ENCODE assay signal across 15 cellular contexts in genomic region chr3:195079636-195080035, GRCh38.
DNase-seq lines count a peak whose midpoint lies in the region; ATAC-seq and TF ChIP-seq lines count a peak whose summit lies in the region.
"Had no signal": no experiment of that assay in that cellular context is flagged by ENCODE, and none has a peak within 500 bp of the region (broad histone marks: within the 10 kb centered on the region; RNA-seq: fewer than 3 reads in every experiment).

No MANE protein-coding gene starts in this region.

- H3K9me2 ChIP-seq in Karpas-422 (replicated peaks; ENCODE audit: insufficient read depth, low read length): no peaks in the 10 kb centered on the region

- no peaks in the 10 kb centered on the region for H3K36me3 Mint-ChIP-seq in CD4-positive, CD25-positive, alpha-beta regulatory T cell
- H3K36me3 Mint-ChIP-seq in endodermal cell (ENCODE audit: low read depth) (no peaks in the 10 kb centered on the region), nephron (ENCODE audit: low read depth) (no peaks in the 10 kb centered on the region)
- no peaks in the 10 kb centered on the region for H3K36me3 Mint-ChIP-seq in T-helper 2 cell treated with Interferon-gamma antibody and Interleukin-4, amounts not matched to agents 5 μg/mL and 100 μg/mL, for 36 hours (ENCODE audit: low read depth)

- H3K27me3 Mint-ChIP-seq in CD4-positive, CD25-positive, alpha-beta regulatory T cell: no peaks in the 10 kb centered on the region
- H3K27me3 Mint-ChIP-seq in endodermal cell (ENCODE audit: insufficient read depth) (no peaks in the 10 kb centered on the region), nephron (ENCODE audit: low read depth) (peaks cover 5% of the 10 kb centered on the region)
- peaks cover 2% of the 10 kb centered on the region for H3K27me3 Mint-ChIP-seq in T-helper 2 cell treated with Interferon-gamma antibody and Interleukin-4, amounts not matched to agents 5 μg/mL and 100 μg/mL, for 36 hours (ENCODE audit: low read depth)

- TF ChIP-seq CTCF in endodermal cell (conservative IDR thresholded peaks at IDR 0.05) (no peak), nephron (IDR thresholded peaks at IDR 0.05; ENCODE audit: unreplicated experiment in 3 of 3) (no peak)

- H3K4me2 ChIP-seq in Karpas-422 (ENCODE audit: low read depth, low read length, poor library complexity, severe bottlenecking): no peak overlapping the region

- no peak overlapping the region for H3K27ac ChIP-seq in CD4-positive, CD25-positive, alpha-beta regulatory T cell (ENCODE audit: insufficient read depth, low read length, poor library complexity, severe bottlenecking)
- H3K27ac ChIP-seq in Karpas-422 (ENCODE audit: low read length) (no peak overlapping the region), endodermal cell (ENCODE audit: low read depth, low read length) (peak overlapping the region; percentile 24)
- H3K27ac ChIP-seq: SK-N-MC, thoracic aorta had no signal

- no peaks in the 10 kb centered on the region for H3K9me3 Mint-ChIP-seq in CD4-positive, CD25-positive, alpha-beta regulatory T cell
- no peaks in the 10 kb centered on the region for H3K9me3 Mint-ChIP-seq in endodermal cell
- no peaks in the 10 kb centered on the region for H3K9me3 Mint-ChIP-seq in nephron
- H3K9me3 Mint-ChIP-seq in T-helper 2 cell treated with Interferon-gamma antibody and Interleukin-4, amounts not matched to agents 5 μg/mL and 100 μg/mL, for 36 hours: no peaks in the 10 kb centered on the region

- no peaks in the 10 kb centered on the region for H3K9me3 ChIP-seq in CD4-positive, CD25-positive, alpha-beta regulatory T cell (ENCODE audit: control insufficient read depth in 2 of 2, low read length in 2 of 2)
- H3K9me3 ChIP-seq in Karpas-422 (ENCODE audit: low read length) (no peaks in the 10 kb centered on the region), endodermal cell (ENCODE audit: control insufficient read depth, low read length) (no peaks in the 10 kb centered on the region)
- H3K9me3 ChIP-seq: body of pancreas, pancreas, thoracic aorta had no signal

- H3K4me1 Mint-ChIP-seq in CD4-positive, CD25-positive, alpha-beta regulatory T cell: no peaks in the 10 kb centered on the region
- peaks cover 32% of the 10 kb centered on the region for H3K4me1 Mint-ChIP-seq in endodermal cell
- H3K4me1 Mint-ChIP-seq in nephron: peaks cover 35% of the 10 kb centered on the region
- peaks cover 2% of the 10 kb centered on the region for H3K4me1 Mint-ChIP-seq in T-helper 2 cell treated with Interferon-gamma antibody and Interleukin-4, amounts not matched to agents 5 μg/mL and 100 μg/mL, for 36 hours (ENCODE audit: low read depth)

- H2AFZ ChIP-seq in Karpas-422 (ENCODE audit: low read length): no peak overlapping the region

- H3K4me3 Mint-ChIP-seq in CD4-positive, CD25-positive, alpha-beta regulatory T cell: no peak overlapping the region
- peak overlapping the region; percentile 3 for H3K4me3 Mint-ChIP-seq in endodermal cell
- H3K4me3 Mint-ChIP-seq in nephron: no peak overlapping the region
- H3K4me3 Mint-ChIP-seq in T-helper 2 cell treated with Interferon-gamma antibody and Interleukin-4, amounts not matched to agents 5 μg/mL and 100 μg/mL, for 36 hours: no peak overlapping the region

- H3K27me3 ChIP-seq in CD4-positive, CD25-positive, alpha-beta regulatory T cell (ENCODE audit: control insufficient read depth, insufficient read depth, low read length): no peaks in the 10 kb centered on the region
- H3K27me3 ChIP-seq in Karpas-422 (ENCODE audit: low read length) (no peaks in the 10 kb centered on the region), endodermal cell (ENCODE audit: control insufficient read depth, insufficient read depth, low read length, poor library complexity, severe bottlenecking) (no peaks in the 10 kb centered on the region)
- H3K27me3 ChIP-seq: body of pancreas, pancreas had no signal

- 74 to 83% methylated on average over 5 of the region's 5 CpGs for WGBS in endodermal cell (ENCODE audit: insufficient coverage in 1 of 2, insufficient read length in 1 of 2), 2 experiments

- ATAC-seq in CD4-positive, CD25-positive, alpha-beta regulatory T cell (ENCODE audit: low read depth in 2 of 2): no peak
- no peak for ATAC-seq in HG03342 (IDR thresholded peaks at IDR 0.05; ENCODE audit: unreplicated experiment)

- H3K36me3 ChIP-seq in CD4-positive, CD25-positive, alpha-beta regulatory T cell (ENCODE audit: control insufficient read depth, insufficient read depth, low read length): no peaks in the 10 kb centered on the region
- H3K36me3 ChIP-seq in Karpas-422 (ENCODE audit: insufficient read depth, low read length): no peaks in the 10 kb centered on the region
- H3K36me3 ChIP-seq in endodermal cell (ENCODE audit: control insufficient read depth, insufficient read depth, low read length): no peaks in the 10 kb centered on the region
- H3K36me3 ChIP-seq: pancreas, thoracic aorta had no signal

- H3K4me3 ChIP-seq in CD4-positive, CD25-positive, alpha-beta regulatory T cell (ENCODE audit: low read depth, low read length): no peak overlapping the region
- H3K4me3 ChIP-seq in Karpas-422 (ENCODE audit: low read length) (no peak overlapping the region), endodermal cell (ENCODE audit: low read length) (no peak overlapping the region)
- H3K4me3 ChIP-seq: body of pancreas, pancreas, SK-N-MC, thoracic aorta had no signal

- H3K4me1 ChIP-seq in CD4-positive, CD25-positive, alpha-beta regulatory T cell (ENCODE audit: control insufficient read depth, insufficient read depth, low read length, poor library complexity, severe bottlenecking): no peaks in the 10 kb centered on the region
- H3K4me1 ChIP-seq in Karpas-422 (ENCODE audit: low read length): peaks cover 5% of the 10 kb centered on the region; the same call in 1 of the 2 replicates
- peaks cover 28% of the 10 kb centered on the region for H3K4me1 ChIP-seq in endodermal cell (ENCODE audit: control insufficient read depth, insufficient read depth, low read length)

- no peak for DNase-seq in CD4-positive, CD25-positive, alpha-beta regulatory T cell
- DNase-seq in Karpas-422: no peak
- DNase-seq in endodermal cell: no peak
- DNase-seq in T-helper 2 cell treated with Interferon-gamma antibody and Interleukin-4, amounts not matched to agents 5 μg/mL and 100 μg/mL, for 36 hours (ENCODE audit: low spot score): no peak
- no peak for DNase-seq in stimulated activated naive CD4-positive, alpha-beta T cell treated with Interleukin-2 at 50 U/mL for 16 hours (lab: John Stamatoyannopoulos, UW)
- no peak for DNase-seq in NCI-H774 (lab: John Stamatoyannopoulos, UW)
- DNase-seq: activated naive CD4-positive, alpha-beta T cell treated with Interleukin-2 at 50 U/mL for 16 hours; body of pancreas; C1 segment of cervical spinal cord; effector CD8-positive, alpha-beta T cell had no signal

- peaks cover 41% of the 10 kb centered on the region; the same call in 1 of the 2 replicates for H4K20me1 ChIP-seq in Karpas-422 (ENCODE audit: insufficient read depth, low read depth, low read length)

- H3K79me2 ChIP-seq in Karpas-422 (ENCODE audit: low read length): no peaks in the 10 kb centered on the region

- H3K27ac Mint-ChIP-seq in CD4-positive, CD25-positive, alpha-beta regulatory T cell: peak overlapping the region in 2 of 3 donors; percentile 2 to 42
- peak overlapping the region; percentile 29 for H3K27ac Mint-ChIP-seq in endodermal cell
- peak overlapping the region in 2 of 3 experiments; percentile 32 to 33 for H3K27ac Mint-ChIP-seq in nephron
- H3K27ac Mint-ChIP-seq in T-helper 2 cell treated with Interferon-gamma antibody and Interleukin-4, amounts not matched to agents 5 μg/mL and 100 μg/mL, for 36 hours: no peak overlapping the region

- 0 out of 2 replicates have a peak overlapping the region, but pooled peaks have one; percentile 10 for H3K9ac ChIP-seq in Karpas-422 (ENCODE audit: low read length)
- no peak overlapping the region for H3K9ac ChIP-seq in endodermal cell (ENCODE audit: extremely low read depth, low read length, poor library complexity, severe bottlenecking)
